10 cellular contexts compared by ENCODE assay signal in genomic region chr1:28973850-28974841, GRCh38. TPM values are rescaled to one million over a fixed set of nuclear protein-coding genes. Genes with fewer than 3 reads are reported as not detected.
DNase-seq lines count a peak whose midpoint lies in the region; ATAC-seq and TF ChIP-seq lines count a peak whose summit lies in the region.
"Had no signal": no experiment of that assay in that cellular context is flagged by ENCODE, and none has a peak within 500 bp of the region (broad histone marks: within the 10 kb centered on the region; RNA-seq: fewer than 3 reads in every experiment).

No MANE protein-coding gene starts in this region.

- DNase-seq in EH (ENCODE audit: low read depth): peak; percentile 67
- peak; percentile 15 for DNase-seq in NCI-H2171 (lab: John Stamatoyannopoulos, UW)
- DNase-seq in effector memory CD8-positive, alpha-beta T cell: no peak
- DNase-seq in osteocyte (ENCODE audit: extremely low spot score, unreplicated experiment): no peak
- no peak for DNase-seq in HPDE6-E6E7 (ENCODE audit: extremely low spot score)
- DNase-seq in DMS153 treated with DMSO at 0.1 percent for 48 hours (lab: John Stamatoyannopoulos, UW; ENCODE audit: unreplicated experiment): no peak
- no peak for DNase-seq in MV-4-11 (lab: John Stamatoyannopoulos, UW)
- DNase-seq: DND-41, NCI-H226 had no signal

- peaks cover 20% of the 10 kb centered on the region for H3K36me3 Mint-ChIP-seq in effector memory CD8-positive, alpha-beta T cell (ENCODE audit: insufficient read depth)
- no peaks in the 10 kb centered on the region for H3K36me3 Mint-ChIP-seq in osteocyte (ENCODE audit: unreplicated experiment)

- no peaks in the 10 kb centered on the region for H3K27me3 Mint-ChIP-seq in effector memory CD8-positive, alpha-beta T cell
- H3K27me3 Mint-ChIP-seq in osteocyte (ENCODE audit: unreplicated experiment): no peaks in the 10 kb centered on the region
- H3K27me3 Mint-ChIP-seq: brain had no signal

- no peak overlapping the region for H3K4me3 Mint-ChIP-seq in effector memory CD8-positive, alpha-beta T cell
- H3K4me3 Mint-ChIP-seq in osteocyte (ENCODE audit: unreplicated experiment): no peak overlapping the region
- H3K4me3 Mint-ChIP-seq: brain had no signal

- no peak for TF ChIP-seq CTCF in osteocyte (IDR thresholded peaks at IDR 0.05)

- peak overlapping the region; percentile 33 to 89 for H3K27ac Mint-ChIP-seq in effector memory CD8-positive, alpha-beta T cell
- H3K27ac Mint-ChIP-seq in osteocyte (ENCODE audit: unreplicated experiment): peak overlapping the region; percentile 24

- H3K4me1 Mint-ChIP-seq in effector memory CD8-positive, alpha-beta T cell (ENCODE audit: low read depth in 2 of 2): peaks cover 35 to 81% of the 10 kb centered on the region in 2 donors
- peaks cover 27% of the 10 kb centered on the region for H3K4me1 Mint-ChIP-seq in osteocyte (ENCODE audit: unreplicated experiment)

- H3K9me3 Mint-ChIP-seq in effector memory CD8-positive, alpha-beta T cell: no peaks in the 10 kb centered on the region
- H3K9me3 Mint-ChIP-seq in osteocyte (ENCODE audit: unreplicated experiment): no peaks in the 10 kb centered on the region

- ATAC-seq in effector memory CD8-positive, alpha-beta T cell (replicated peaks): no peak

RNA-seq across cellular contexts. Expression of gene EPB41, which starts 59.8 kb away (rescaled TPM):
- 9.7 and 12.7 TPM in 2 replicates for total RNA-seq in osteocyte

Comparison
In these comparisons a context has a peak if more than half of its experiments do, and no peak if none do; other contexts are left out.
1. DNase-seq: peak in EH (single experiment) and NCI-H2171 (single experiment); none in effector memory CD8-positive, alpha-beta T cell (0 of 3), osteocyte (single experiment), HPDE6-E6E7 (single experiment), DMS153 treated with DMSO at 0.1 percent for 48 hours (single experiment) and MV-4-11 (single experiment).